8 cellular contexts compared by ENCODE assay signal in the genomic region with DNA sequence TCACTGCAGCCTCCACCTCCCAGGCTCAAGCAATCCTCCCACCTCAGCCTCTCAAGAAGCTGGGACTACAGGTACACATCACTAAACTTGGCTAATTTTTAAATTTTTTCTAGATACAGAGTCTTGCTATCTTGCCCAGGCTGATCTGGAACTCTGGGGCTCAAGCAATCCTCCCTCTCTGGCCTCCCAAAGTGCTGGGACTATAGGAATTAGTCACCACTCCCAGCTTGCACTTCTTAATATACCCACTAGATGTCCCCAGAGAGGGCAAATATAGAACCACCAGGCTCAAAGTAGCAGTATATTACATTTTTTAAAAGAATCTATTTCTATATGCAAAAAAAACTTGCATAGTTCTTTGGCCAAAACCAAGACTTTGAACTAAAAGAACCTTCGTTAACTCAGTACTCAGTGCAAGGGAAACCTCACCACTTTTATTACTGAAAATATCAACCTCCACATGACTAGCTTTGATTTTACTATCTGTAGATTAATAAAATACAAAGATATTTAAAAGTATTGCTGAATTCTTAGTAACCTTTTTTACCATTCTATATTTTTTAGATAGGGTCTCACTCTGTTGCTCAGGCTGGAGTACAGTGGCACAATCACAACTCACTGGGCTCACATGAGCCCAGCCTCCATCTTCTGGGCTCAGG. TPM values are rescaled to one million over a fixed set of nuclear protein-coding genes. Genes with fewer than 3 reads are reported as not detected.
DNase-seq lines count a peak whose midpoint lies in the region; ATAC-seq and TF ChIP-seq lines count a peak whose summit lies in the region.

No MANE protein-coding gene starts in this region.

- no CpG with 5 or more reads among the region's 1 CpG for WGBS in H9 (ENCODE audit: extremely low coverage, insufficient read length, low lambda C conversion rate)
- 46 to 69% (median 63%) methylated on average over 1 of the region's 1 CpG for WGBS in heart left ventricle, 4 donors

- no peak overlapping the region for H2BK12ac ChIP-seq in H9 (ENCODE audit: insufficient read length, low read depth, low read length)

- H3K14ac ChIP-seq in H9 (ENCODE audit: insufficient read depth, low read length), result no peak overlapping the region

- H3K27ac ChIP-seq in H9 (ENCODE audit: insufficient read length, low read depth, low read length) (no peak overlapping the region), Panc1 (ENCODE audit: low read length) (no peak overlapping the region), heart left ventricle (no peak overlapping the region)

- POLR2A ChIA-PET in Panc1 (lab: Charles Lee), result interaction anchor here (0.6 kb wide), 1 partner anchor 27 kb away, joined by 3 read pairs; no protein-coding TSS in a partner anchor

- no peak overlapping the region for H3K27ac Mint-ChIP-seq in H9
- H3K27ac Mint-ChIP-seq in activated naive CD4-positive, alpha-beta T cell treated with anti-CD3 and anti-CD28 coated beads, Interleukin-2, amount 50 U/mL, for 72 hours, result no peak overlapping the region

- H3K4me1 Mint-ChIP-seq in H9, result peaks cover 7 to 11% of the 10 kb centered on the region in 2 experiments

- H3K23ac ChIP-seq in H9 (ENCODE audit: insufficient read length, low read depth, low read length), result no peak overlapping the region

- H3K56ac ChIP-seq in H9 (ENCODE audit: insufficient read length, low read depth, low read length), result no peak overlapping the region

- H3K4ac ChIP-seq in H9 (ENCODE audit: low read depth, low read length), result no peak overlapping the region

- no peaks in the 10 kb centered on the region for H3K79me1 ChIP-seq in H9 (ENCODE audit: insufficient read depth, low read depth, low read length, poor library complexity, severe bottlenecking)

- no peak overlapping the region for H2AK5ac ChIP-seq in H9 (ENCODE audit: insufficient read length, low read length)

- H3K4me3 ChIP-seq in Panc1 (ENCODE audit: low read depth in 2 of 2, low read length in 2 of 2) (no peak overlapping the region), heart left ventricle (no peak overlapping the region), retinal pigment epithelial cell (ENCODE audit: low read length) (no peak overlapping the region)

- H2BK15ac ChIP-seq in H9 (ENCODE audit: low read depth, low read length), result no peak overlapping the region

- H3K9me3 ChIP-seq in H9 (ENCODE audit: control insufficient read depth, low read depth, low read length) (no peaks in the 10 kb centered on the region), Panc1 (ENCODE audit: control insufficient read depth, insufficient read depth, low read depth, low read length) (no peaks in the 10 kb centered on the region), heart left ventricle (no peaks in the 10 kb centered on the region)

- H4K20me1 ChIP-seq in H9 (ENCODE audit: control insufficient read depth, insufficient read depth, insufficient read length), result no peaks in the 10 kb centered on the region

- no peak overlapping the region for H3K4me3 Mint-ChIP-seq in H9

- H3K36me3 Mint-ChIP-seq in H9 (ENCODE audit: insufficient read depth in 1 of 3, low read depth in 3 of 3), result no peaks in the 10 kb centered on the region
- H3K36me3 Mint-ChIP-seq in activated naive CD4-positive, alpha-beta T cell treated with anti-CD3 and anti-CD28 coated beads, Interleukin-2, amount 50 U/mL, for 72 hours, result no peaks in the 10 kb centered on the region

- intact Hi-C loops in Panc1 (cut with micrococcal nuclease; ENCODE audit: unreplicated experiment) (loop anchor here (5.0 kb wide), 1 partner anchor 334 kb away; no protein-coding TSS in a partner anchor), heart left ventricle (cut with DNase I) (loop anchor here (2.0 to 10.0 kb wide), 6 partner anchors 44 to 341 kb away; no protein-coding TSS in a partner anchor)

- in situ Hi-C loops in Caki2 (cut with HindIII; ENCODE audit: low pct_unique_long_range_greater_than_20kb, low sequenced_read_pairs) (no loop called here), Panc1 (cut with HindIII; ENCODE audit: low pct_unique_long_range_greater_than_20kb, low sequenced_read_pairs) (no loop called here)

- H2BK20ac ChIP-seq in H9 (ENCODE audit: low read depth, low read length, poor library complexity, severe bottlenecking), result no peak overlapping the region

- ATAC-seq in Panc1, result peak; percentile 80
- peak; percentile 64 to 72 for ATAC-seq in activated naive CD4-positive, alpha-beta T cell treated with anti-CD3 and anti-CD28 coated beads, Interleukin-2, amount 50 U/mL, for 72 hours
- ATAC-seq in heart left ventricle, result peak; percentile 40 to 83 (median 68)
- ATAC-seq in GM19452 (IDR thresholded peaks at IDR 0.05; ENCODE audit: unreplicated experiment), result no peak

- BruUV-seq in Panc1 (replicated peaks; lab: Mats Ljungman, UMichigan), result no TSS peak

- no peak overlapping the region for H4K5ac ChIP-seq in H9 (ENCODE audit: insufficient read length, low read depth, low read length)

- no peaks in the 10 kb centered on the region for H3K36me3 ChIP-seq in Panc1 (ENCODE audit: control insufficient read depth, insufficient read depth, low read length)
- peaks cover 0 to 29% (median 11%) of the 10 kb centered on the region in 9 donors for H3K36me3 ChIP-seq in heart left ventricle

- TF ChIP-seq CTCF in H9 (conservative IDR thresholded peaks at IDR 0.05), result peak; percentile 78
- TF ChIP-seq CTCF in Panc1 (IDR thresholded peaks at IDR 0.05), result peak; percentile 81
- TF ChIP-seq CTCF in heart left ventricle (IDR thresholded peaks at IDR 0.05), result peak; percentile 77 to 89 (median 85)
- peak; percentile 76 for TF ChIP-seq CTCF in retinal pigment epithelial cell (conservative IDR thresholded peaks at IDR 0.05; ENCODE audit: low read depth, low read length)

- H3K27me3 ChIP-seq in H9 (ENCODE audit: insufficient read depth, low read length) (no peaks in the 10 kb centered on the region), Panc1 (ENCODE audit: control insufficient read depth, insufficient read depth, low read length) (no peaks in the 10 kb centered on the region), heart left ventricle (no peaks in the 10 kb centered on the region)

- no peak for TF ChIP-seq POLR2A in heart left ventricle (IDR thresholded peaks at IDR 0.05)

- no peaks in the 10 kb centered on the region for H3K9me3 Mint-ChIP-seq in H9
- H3K9me3 Mint-ChIP-seq in activated naive CD4-positive, alpha-beta T cell treated with anti-CD3 and anti-CD28 coated beads, Interleukin-2, amount 50 U/mL, for 72 hours, result no peaks in the 10 kb centered on the region

- no peak overlapping the region for H2BK120ac ChIP-seq in H9 (ENCODE audit: low read depth, low read length, poor library complexity, severe bottlenecking)

- H3K79me2 ChIP-seq in H9 (ENCODE audit: insufficient read depth, low read length), result no peaks in the 10 kb centered on the region

- DNase-seq in Caki2 (ENCODE audit: low read depth), result peak; percentile 35
- DNase-seq in H9, result no peak
- no peak for DNase-seq in Panc1 (ENCODE audit: low read depth, low spot score)
- DNase-seq in activated naive CD4-positive, alpha-beta T cell treated with anti-CD3 and anti-CD28 coated beads, Interleukin-2, amount 50 U/mL, for 72 hours (ENCODE audit: low spot score in 2 of 2), result peak in 1 of 2 donors; percentile 59
- DNase-seq in heart left ventricle, result peak in 1 of 5 donors; percentile 24
- no peak for DNase-seq in retinal pigment epithelial cell (ENCODE audit: low read depth)
- no peak for DNase-seq in UCSD-AML1 (lab: John Stamatoyannopoulos, UW; ENCODE audit: unreplicated experiment)

- H2AFZ ChIP-seq in H9 (ENCODE audit: low read length), result no peak overlapping the region

- no peak overlapping the region for H3K4me2 ChIP-seq in H9 (ENCODE audit: insufficient read depth, insufficient read length, low read length)

- CTCF ChIA-PET in Panc1 (lab: Charles Lee), result interaction anchor here (0.5 to 2.3 kb wide), 4 partner anchors 17 to 339 kb away, joined by 3 to 9 read pairs (median 4); no protein-coding TSS in a partner anchor

- H2BK5ac ChIP-seq in H9 (ENCODE audit: insufficient read length, low read length), result no peak overlapping the region

- H3T11ph ChIP-seq in H9 (ENCODE audit: low read length), result no peak overlapping the region

- H3K27me3 Mint-ChIP-seq in H9 (ENCODE audit: low read depth), result no peaks in the 10 kb centered on the region

- no peak overlapping the region for H3K18ac ChIP-seq in H9 (ENCODE audit: insufficient read length, low read depth, low read length)

- H4K8ac ChIP-seq in H9 (replicated peaks; ENCODE audit: insufficient read length, low read depth, low read length), result no peak overlapping the region

- H3K23me2 ChIP-seq in H9 (ENCODE audit: insufficient read length, low read depth, low read length, poor library complexity, severe bottlenecking), result no peaks in the 10 kb centered on the region

- H3K4me1 ChIP-seq in H9 (ENCODE audit: insufficient read depth, low read length) (peaks cover 3% of the 10 kb centered on the region; the same call in 1 of the 2 replicates), Panc1 (ENCODE audit: control insufficient read depth, insufficient read depth, low read length) (no peaks in the 10 kb centered on the region), heart left ventricle (peaks cover 0 to 5% (median 0%) of the 10 kb centered on the region in 12 donors)

- no peak overlapping the region for H4K91ac ChIP-seq in H9 (ENCODE audit: insufficient read length, low read depth, low read length)

- H3K9ac ChIP-seq in H9 (ENCODE audit: extremely low read depth, insufficient read length, low read length), result no peak overlapping the region

RNA-seq across cellular contexts. Expression of gene HSD17B3, which starts 25.8 kb away (rescaled TPM):
- 2.4 TPM in 1 of 2 replicates, not detected in the other for total RNA-seq in Caki2 (2014; rRNA removed; shearing (Covaris generic); ENCODE audit: low replicate concordance)
- not detected in 2 replicates for total RNA-seq in H9 (2021)
- total RNA-seq in Panc1 (2021; ENCODE audit: unreplicated experiment), result 0.39 TPM
- not detected for polyA plus RNA-seq in Panc1 (2012; ENCODE audit: insufficient read length)
- total RNA-seq in activated naive CD4-positive, alpha-beta T cell treated with anti-CD3 and anti-CD28 coated beads, Interleukin-2, amount 50 U/mL, for 72 hours, result not detected
- 1 to 10 TPM in 4 of 9 donors, under 1 TPM in 4, not detected in 1; 0.33 to 2.6 (median 1.0) TPM for total RNA-seq in heart left ventricle
- polyA plus RNA-seq in heart left ventricle, result 1 to 10 TPM in 1 of 2 donors, under 1 TPM in 1; 0.78 to 2.6 TPM

RNA-seq across cellular contexts. Expression of gene SLC35D2, which starts 55.7 kb away (rescaled TPM):
- total RNA-seq in Caki2 (2014; rRNA removed; shearing (Covaris generic); ENCODE audit: low replicate concordance), result 16.4 and 28.2 TPM in 2 replicates
- total RNA-seq in H9 (2021) (17.9 and 19.0 TPM in 2 replicates), Panc1 (2021; ENCODE audit: unreplicated experiment) (23.7 TPM), heart left ventricle (10 to 100 TPM; 10.5 to 23.1 (median 15.9) TPM)
- 18.0 TPM for polyA plus RNA-seq in Panc1 (2012; ENCODE audit: insufficient read length)
- 1 to 10 TPM; 1.5 to 1.8 TPM for total RNA-seq in activated naive CD4-positive, alpha-beta T cell treated with anti-CD3 and anti-CD28 coated beads, Interleukin-2, amount 50 U/mL, for 72 hours
- polyA plus RNA-seq in heart left ventricle, result 10 to 100 TPM in 1 of 2 donors, 1 to 10 TPM in 1; 8.2 to 19.8 TPM
